Comparison of ENCODE assay signal across 8 cellular contexts in genomic region chr4:170374770-170375169, GRCh38.
A peak's percentile ranks its signal among the peaks of the same experiment; 100 is the strongest.
DNase-seq lines count a peak whose midpoint lies in the region; ATAC-seq and TF ChIP-seq lines count a peak whose summit lies in the region.

No MANE protein-coding gene starts in this region.

- TF ChIP-seq CTCF in foreskin keratinocyte (conservative IDR thresholded peaks at IDR 0.05): peak; percentile 60
- peak in 1 of 12 donors; percentile 16 for TF ChIP-seq CTCF in heart left ventricle (IDR thresholded peaks at IDR 0.05)
- TF ChIP-seq CTCF in dorsolateral prefrontal cortex (IDR thresholded peaks at IDR 0.05 in 54 of 56, conservative IDR thresholded peaks at IDR 0.05 in 2 of 56; ENCODE audit: low read depth in 1 of 56, partially characterized antibody in 56 of 56): peak in 15 of 56 donors; percentile 6 to 39 (median 17)

- H3K36me3 ChIP-seq in NT2/D1 (ENCODE audit: insufficient read depth, insufficient read length, low read length) (no peaks in the 10 kb centered on the region), heart left ventricle (no peaks in the 10 kb centered on the region)

- H3K4me1 ChIP-seq in NT2/D1 (ENCODE audit: insufficient read depth, insufficient read length): no peaks in the 10 kb centered on the region
- H3K4me1 ChIP-seq in foreskin keratinocyte: no peaks in the 10 kb centered on the region
- H3K4me1 ChIP-seq in heart left ventricle: no peaks in the 10 kb centered on the region

- no peaks in the 10 kb centered on the region for H3K36me3 Mint-ChIP-seq in activated T-cell treated with anti-CD3 and anti-CD28 coated beads, Interleukin-2, amount 50 U/mL, for 4 hours (ENCODE audit: insufficient read depth)

- H3K27me3 Mint-ChIP-seq in activated T-cell treated with anti-CD3 and anti-CD28 coated beads, Interleukin-2, amount 50 U/mL, for 4 hours (ENCODE audit: low read depth): no peaks in the 10 kb centered on the region

- H3K27me3 ChIP-seq in NT2/D1 (ENCODE audit: insufficient read depth, insufficient read length) (no peaks in the 10 kb centered on the region), foreskin keratinocyte (no peaks in the 10 kb centered on the region), heart left ventricle (no peaks in the 10 kb centered on the region), dorsolateral prefrontal cortex (peaks cover 0 to 5% (median 0%) of the 10 kb centered on the region in 45 donors)

- H3K4me1 Mint-ChIP-seq in activated T-cell treated with anti-CD3 and anti-CD28 coated beads, Interleukin-2, amount 50 U/mL, for 4 hours (ENCODE audit: low read depth): no peaks in the 10 kb centered on the region

- H3K9me3 Mint-ChIP-seq in activated T-cell treated with anti-CD3 and anti-CD28 coated beads, Interleukin-2, amount 50 U/mL, for 4 hours: peaks cover 18% of the 10 kb centered on the region

- no peak overlapping the region for H3K4me3 Mint-ChIP-seq in activated T-cell treated with anti-CD3 and anti-CD28 coated beads, Interleukin-2, amount 50 U/mL, for 4 hours

- DNase-seq in AML-193 (lab: John Stamatoyannopoulos, UW) (peak; percentile 68 to 69), NT2/D1 (ENCODE audit: low read depth, low spot score) (peak; percentile 13), foreskin keratinocyte (peak in 1 of 2 donors; percentile 24), heart left ventricle (no peak), dorsolateral prefrontal cortex (no peak)
- no peak for DNase-seq in activated T-cell treated with anti-CD3 and anti-CD28 coated beads, Interleukin-2, amount 50 U/mL, for 4 hours

- ATAC-seq in GM18873 (IDR thresholded peaks at IDR 0.05; ENCODE audit: low FRiP score, unreplicated experiment): peak; percentile 95
- ATAC-seq in HG02943 (IDR thresholded peaks at IDR 0.05; ENCODE audit: low read depth, unreplicated experiment): peak; percentile 98
- peak; percentile 90 for ATAC-seq in foreskin keratinocyte
- ATAC-seq in heart left ventricle: no peak
- no peak for ATAC-seq in activated T-cell treated with anti-CD3 and anti-CD28 coated beads, Interleukin-2, amount 50 U/mL, for 4 hours

- no peak overlapping the region for H3K27ac ChIP-seq in foreskin keratinocyte
- H3K27ac ChIP-seq in heart left ventricle: no peak overlapping the region
- no peak overlapping the region for H3K27ac ChIP-seq in dorsolateral prefrontal cortex

- TF ChIP-seq POLR2A in heart left ventricle (IDR thresholded peaks at IDR 0.05): no peak

- no peaks in the 10 kb centered on the region for H3K9me3 ChIP-seq in NT2/D1 (ENCODE audit: insufficient read depth, low read length)
- peaks cover 0 to 50% (median 15%) of the 10 kb centered on the region in 12 donors for H3K9me3 ChIP-seq in heart left ventricle

- intact Hi-C loops in heart left ventricle (cut with DNase I): no loop called here
- intact Hi-C loops in dorsolateral prefrontal cortex (cut with DNase I): no loop called here

- 67 to 77% (median 70%) methylated on average over 3 of the region's 3 CpGs for WGBS in heart left ventricle, 4 donors

- H3K9ac ChIP-seq in NT2/D1 (ENCODE audit: insufficient read length, low read depth): no peak overlapping the region

- no peak overlapping the region for H3K4me3 ChIP-seq in NT2/D1 (ENCODE audit: insufficient read length, low read depth)
- no peak overlapping the region for H3K4me3 ChIP-seq in heart left ventricle
- no peak overlapping the region for H3K4me3 ChIP-seq in dorsolateral prefrontal cortex

Comparison
In these comparisons a context has a peak if more than half of its experiments do, and no peak if none do; other contexts are left out.
1. DNase-seq: peak in AML-193 (2 of 2) and NT2/D1 (single experiment); none in heart left ventricle (0 of 5), dorsolateral prefrontal cortex (0 of 10) and activated T-cell treated with anti-CD3 and anti-CD28 coated beads, Interleukin-2, amount 50 U/mL, for 4 hours (single experiment).
2. ATAC-seq: peak in GM18873 (single experiment), HG02943 (single experiment) and foreskin keratinocyte (single experiment); none in heart left ventricle (0 of 4) and activated T-cell treated with anti-CD3 and anti-CD28 coated beads, Interleukin-2, amount 50 U/mL, for 4 hours (0 of 2).